21 cellular contexts compared by ENCODE assay signal in genomic region chr10:2262333-2262732, GRCh38.
"Had no signal": no experiment of that assay in that cellular context is flagged by ENCODE, and none has a peak within 500 bp of the region (broad histone marks: within the 10 kb centered on the region; RNA-seq: fewer than 3 reads in every experiment).

No MANE protein-coding gene starts in this region.

- H3K27me3 ChIP-seq: ovary, right atrium auricular region, right lobe of liver, tibial nerve, uterus had no signal

- ATAC-seq: mucosa of descending colon; naive thymus-derived CD4-positive, alpha-beta T cell; natural killer cell treated with Interleukin-12 subunit alpha and Interleukin-12 subunit beta and Interleukin-15 and Interleukin-18, amount 100 ng/mL, for 72 hours; right lobe of liver; stimulated activated memory B cell treated with anti-CD40 and anti-IgM and Interleukin-4, amounts not matched to agents 10 μg/mL and 1 μg/mL and 100 μg/mL, for 72 hours; stimulated activated naive CD8-positive, alpha-beta T cell treated with anti-CD3 and anti-CD28 coated beads, Interleukin-15, amount 100 ng/mL, for 72 hours had no signal

- H3K36me3 ChIP-seq: left ventricle myocardium inferior, ovary, right atrium auricular region, right lobe of liver, tibial nerve, uterus had no signal

- H3K4me3 ChIP-seq: left ventricle myocardium inferior, lung, mucosa of descending colon, ovary, right atrium auricular region, right lobe of liver, smooth muscle cell, tibial nerve, uterus had no signal

- DNase-seq: islet precursor cell; left ventricle myocardium inferior; midbrain; mucosa of descending colon; naive thymus-derived CD4-positive, alpha-beta T cell; ovary; right lobe of liver; stimulated activated CD4-positive, alpha-beta T cell treated with anti-CD3 and anti-CD28 coated beads, Interleukin-1b, Interleukin-23, amount 100 ng/mL, for 48 hours; stimulated activated CD4-positive, alpha-beta T cell treated with anti-CD3 and anti-CD28 coated beads, Interleukin-2, amount 100 ng/mL, for 48 hours; stimulated activated CD4-positive, alpha-beta T cell treated with anti-CD3 and anti-CD28 coated beads, Interleukin-4, amount 100 ng/mL, for 4 hours; stimulated activated CD8-positive, alpha-beta memory T cell treated with anti-CD3 and anti-CD28 coated beads, Interleukin-4, amount 100 ng/mL, for 48 hours; stimulated activated naive CD4-positive, alpha-beta T cell treated with Interleukin-2 at 50 U/mL for 16 hours; stimulated activated naive CD8-positive, alpha-beta T cell treated with anti-CD3 and anti-CD28 coated beads, Interleukin-15, amount 100 ng/mL, for 72 hours; substantia nigra; uterus had no signal

- H3K4me1 ChIP-seq: left ventricle myocardium inferior, right atrium auricular region, right lobe of liver, tibial nerve, uterus had no signal

- H3K9me3 ChIP-seq: ovary, right atrium auricular region, right lobe of liver had no signal

- H3K27ac ChIP-seq: left ventricle myocardium inferior, ovary, right atrium auricular region, right lobe of liver, tibial nerve, uterus had no signal
